ENCODE assay signal across 25 cellular contexts in the genomic region with DNA sequence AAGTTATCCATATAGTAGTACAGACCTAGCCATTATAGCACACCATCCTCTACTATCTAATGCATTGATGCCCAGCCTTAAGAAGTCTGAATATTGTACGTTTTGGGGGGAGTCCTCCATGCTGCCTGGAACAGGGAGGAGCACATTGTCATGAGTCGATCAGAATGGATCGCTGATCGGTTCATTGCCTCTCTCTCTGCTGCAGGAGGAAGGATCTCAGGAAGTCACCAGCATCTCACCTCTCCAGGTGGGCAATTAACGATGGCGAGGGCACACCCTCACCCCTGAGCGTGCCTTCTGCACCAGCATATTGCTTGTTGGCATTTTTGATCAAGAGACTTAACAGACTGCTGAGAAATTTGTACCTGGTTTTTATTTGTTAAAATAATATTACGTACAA. TPM values are rescaled to one million over a fixed set of nuclear protein-coding genes. Genes with fewer than 3 reads are reported as not detected.
DNase-seq lines count a peak whose midpoint lies in the region; ATAC-seq and TF ChIP-seq lines count a peak whose summit lies in the region.
"Had no signal": no experiment of that assay in that cellular context is flagged by ENCODE, and none has a peak within 500 bp of the region (broad histone marks: within the 10 kb centered on the region; RNA-seq: fewer than 3 reads in every experiment).

No MANE protein-coding gene starts in this region.

- no peak overlapping the region for H3K27ac ChIP-seq in OCI-LY3 (ENCODE audit: low read length)
- no peak overlapping the region for H3K27ac ChIP-seq in upper lobe of right lung
- no peak overlapping the region for H3K27ac ChIP-seq in aorta (ENCODE audit: low read depth in 1 of 2, low read length in 2 of 2)
- H3K27ac ChIP-seq: psoas muscle, upper lobe of left lung had no signal

- H3K9me3 ChIP-seq in OCI-LY3 (ENCODE audit: insufficient read depth, low read length) (no peaks in the 10 kb centered on the region), upper lobe of right lung (no peaks in the 10 kb centered on the region), aorta (ENCODE audit: control insufficient read depth, low read length) (no peaks in the 10 kb centered on the region)
- H3K9me3 ChIP-seq: MG63, psoas muscle, upper lobe of left lung had no signal

- WGBS in aorta, 2 donors: 82 to 84% methylated on average over 8 of the region's 8 CpGs

- peak overlapping the region; percentile 47 for H3K4me3 Mint-ChIP-seq in activated naive CD8-positive, alpha-beta T cell treated with anti-CD3 and anti-CD28 coated beads, Interleukin-2, amount 10 ng/mL, durations not matched to agents 7 days and 5 days
- H3K4me3 Mint-ChIP-seq in natural killer cell: no peak overlapping the region
- H3K4me3 Mint-ChIP-seq: dendritic cell treated with granulocyte-macrophage colony-stimulating factor and Interleukin-4, amounts not matched to agents 40 ng/mL and 50 ng/mL, for 4 days had no signal

- peaks cover 78% of the 10 kb centered on the region for H3K4me1 Mint-ChIP-seq in activated naive CD8-positive, alpha-beta T cell treated with anti-CD3 and anti-CD28 coated beads, Interleukin-2, amount 10 ng/mL, durations not matched to agents 7 days and 5 days
- H3K4me1 Mint-ChIP-seq in natural killer cell: peaks cover 64 to 77% of the 10 kb centered on the region in 2 donors

- H3K27me3 ChIP-seq in OCI-LY3 (ENCODE audit: low read depth, low read length) (no peaks in the 10 kb centered on the region), upper lobe of right lung (no peaks in the 10 kb centered on the region), aorta (ENCODE audit: control insufficient read depth in 1 of 2, insufficient read depth in 2 of 2, low read length in 1 of 2) (no peaks in the 10 kb centered on the region)
- H3K27me3 ChIP-seq: MG63, upper lobe of left lung had no signal

- H3K36me3 ChIP-seq in OCI-LY3 (replicated peaks; ENCODE audit: low read depth, low read length): peaks cover 95% of the 10 kb centered on the region
- peaks cover 73% of the 10 kb centered on the region for H3K36me3 ChIP-seq in upper lobe of right lung
- H3K36me3 ChIP-seq in aorta (ENCODE audit: control insufficient read depth in 1 of 2, insufficient read depth in 2 of 2, low read length in 1 of 2): peaks cover 2 to 14% of the 10 kb centered on the region in 2 donors
- H3K36me3 ChIP-seq: MG63 had no signal

- H3K79me2 ChIP-seq in OCI-LY3 (ENCODE audit: low read length): peaks cover 100% of the 10 kb centered on the region

- intact Hi-C loops in natural killer cell (cut with micrococcal nuclease) (no loop called here), upper lobe of right lung (cut with DNase I) (no loop called here), aorta (cut with DNase I) (no loop called here)

- POLR2A ChIA-PET in activated naive CD8-positive, alpha-beta T cell treated with anti-CD3 and anti-CD28 coated beads, Interleukin-2, amount 10 ng/mL, durations not matched to agents 7 days and 5 days (lab: Charles Lee): interaction anchor here (0.8 to 2.5 kb wide), 2 partner anchors 12 to 14 kb away, joined by 3 to 7 read pairs; a partner anchor contains a TSS

- H3K27me3 Mint-ChIP-seq in activated naive CD8-positive, alpha-beta T cell treated with anti-CD3 and anti-CD28 coated beads, Interleukin-2, amount 10 ng/mL, durations not matched to agents 7 days and 5 days: no peaks in the 10 kb centered on the region
- no peaks in the 10 kb centered on the region for H3K27me3 Mint-ChIP-seq in natural killer cell (ENCODE audit: low read depth in 2 of 2)

- peak; percentile 51 for DNase-seq in activated CD8-positive, alpha-beta memory T cell treated with anti-CD3 and anti-CD28 coated beads for 24 hours
- no peak for DNase-seq in activated CD8-positive, alpha-beta memory T cell treated with anti-CD3 and anti-CD28 coated beads, Interleukin-2, amount 50 U/mL, for 4 hours
- no peak for DNase-seq in activated naive CD8-positive, alpha-beta T cell treated with anti-CD3 and anti-CD28 coated beads, Interleukin-2, amount 10 ng/mL, durations not matched to agents 7 days and 5 days
- DNase-seq in natural killer cell (no peak), upper lobe of right lung (no peak), NCI-H187 (lab: John Stamatoyannopoulos, UW) (no peak), aorta (no peak)
- DNase-seq: activated effector memory CD4-positive, alpha-beta T cell treated with Interleukin-2 at 50 U/mL for 16 hours; AML-193; amygdala; caudate nucleus; kidney; MG63; NCI-H1417; NCI-H2107; NCI-H446 treated with DMSO at 0.1 percent for 48 hours; psoas muscle; SIG-M5; upper lobe of left lung had no signal

- H3K4me1 ChIP-seq in OCI-LY3 (ENCODE audit: low read length) (peaks cover 90% of the 10 kb centered on the region), upper lobe of right lung (peaks cover 29% of the 10 kb centered on the region), aorta (ENCODE audit: control insufficient read depth in 1 of 2, insufficient read depth in 2 of 2, low read length in 2 of 2) (no peaks in the 10 kb centered on the region)

- no peak overlapping the region for H3K9ac ChIP-seq in OCI-LY3 (ENCODE audit: low read length)

- TF ChIP-seq CTCF in OCI-LY3 (IDR thresholded peaks at IDR 0.05; ENCODE audit: low read depth, low read length): no peak
- TF ChIP-seq CTCF in natural killer cell (IDR thresholded peaks at IDR 0.05): no peak
- TF ChIP-seq CTCF in upper lobe of right lung (IDR thresholded peaks at IDR 0.05): no peak

- no peak for ATAC-seq in activated naive CD8-positive, alpha-beta T cell treated with anti-CD3 and anti-CD28 coated beads, Interleukin-2, amount 10 ng/mL, durations not matched to agents 7 days and 5 days (ENCODE audit: low read depth)
- no peak for ATAC-seq in natural killer cell
- ATAC-seq in upper lobe of right lung: no peak
- no peak for ATAC-seq in aorta (ENCODE audit: low FRiP score)
- ATAC-seq: activated CD4-positive, CD25-positive, alpha-beta regulatory T cell treated with anti-CD3 and anti-CD28 coated beads, Interleukin-2, amount 50 U/mL, for 24 hours; psoas muscle had no signal

- H3K27ac Mint-ChIP-seq in activated naive CD8-positive, alpha-beta T cell treated with anti-CD3 and anti-CD28 coated beads, Interleukin-2, amount 10 ng/mL, durations not matched to agents 7 days and 5 days: peak overlapping the region; percentile 42
- H3K27ac Mint-ChIP-seq in natural killer cell: peak overlapping the region; percentile 53 to 58
- H3K27ac Mint-ChIP-seq: dendritic cell treated with granulocyte-macrophage colony-stimulating factor and Interleukin-4, amounts not matched to agents 40 ng/mL and 50 ng/mL, for 4 days had no signal

- peaks cover 67% of the 10 kb centered on the region for H3K36me3 Mint-ChIP-seq in activated naive CD8-positive, alpha-beta T cell treated with anti-CD3 and anti-CD28 coated beads, Interleukin-2, amount 10 ng/mL, durations not matched to agents 7 days and 5 days
- H3K36me3 Mint-ChIP-seq in natural killer cell: peaks cover 11% of the 10 kb centered on the region

- H3K9me3 Mint-ChIP-seq in activated naive CD8-positive, alpha-beta T cell treated with anti-CD3 and anti-CD28 coated beads, Interleukin-2, amount 10 ng/mL, durations not matched to agents 7 days and 5 days: no peaks in the 10 kb centered on the region
- no peaks in the 10 kb centered on the region for H3K9me3 Mint-ChIP-seq in natural killer cell
- H3K9me3 Mint-ChIP-seq: dendritic cell treated with granulocyte-macrophage colony-stimulating factor and Interleukin-4, amounts not matched to agents 40 ng/mL and 50 ng/mL, for 4 days had no signal

- H3K4me2 ChIP-seq in OCI-LY3 (ENCODE audit: low read length): peak overlapping the region; percentile 48

- peaks cover 100% of the 10 kb centered on the region for H4K20me1 ChIP-seq in OCI-LY3 (ENCODE audit: insufficient read depth, low read length)

- no peak overlapping the region for H2AFZ ChIP-seq in OCI-LY3 (ENCODE audit: low read depth, low read length)

- H3K4me3 ChIP-seq in OCI-LY3 (ENCODE audit: low read length) (no peak overlapping the region), upper lobe of right lung (no peak overlapping the region), aorta (ENCODE audit: low read length in 2 of 2) (no peak overlapping the region)
- H3K4me3 ChIP-seq: lung, MG63, psoas muscle, upper lobe of left lung had no signal

RNA-seq across cellular contexts. Expression of a gene that starts 11.5 kb away (rescaled TPM):
- total RNA-seq in activated naive CD8-positive, alpha-beta T cell treated with anti-CD3 and anti-CD28 coated beads, Interleukin-2, amount 10 ng/mL, durations not matched to agents 7 days and 5 days: 100 to 1,000 TPM; 417 to 438 TPM
- total RNA-seq in natural killer cell (100 to 1,000 TPM; 164 to 247 (median 228) TPM), upper lobe of right lung (94.2 TPM), aorta (100 to 1,000 TPM; 135 to 170 TPM)
- polyA plus RNA-seq in aorta: 10 to 100 TPM; 17.1 to 18.9 TPM
- total RNA-seq: A172, HT-29 had no signal

RNA-seq across cellular contexts. Expression of a gene that starts 35.9 kb away (rescaled TPM):
- 10 to 100 TPM in 1 of 2 experiments, 1 to 10 TPM in 1; 9.7 to 11.4 TPM for total RNA-seq in activated naive CD8-positive, alpha-beta T cell treated with anti-CD3 and anti-CD28 coated beads, Interleukin-2, amount 10 ng/mL, durations not matched to agents 7 days and 5 days
- total RNA-seq in natural killer cell: 1 to 10 TPM; 6.1 to 7.4 (median 7.3) TPM
- 20.0 TPM for total RNA-seq in upper lobe of right lung
- total RNA-seq in aorta: 10 to 100 TPM in 1 of 2 donors, 1 to 10 TPM in 1; 7.2 to 10.5 TPM
- 1 to 10 TPM; 2.9 to 4.6 TPM for polyA plus RNA-seq in aorta
